ENCODE assay signal across 1 cellular context in the genomic region with DNA sequence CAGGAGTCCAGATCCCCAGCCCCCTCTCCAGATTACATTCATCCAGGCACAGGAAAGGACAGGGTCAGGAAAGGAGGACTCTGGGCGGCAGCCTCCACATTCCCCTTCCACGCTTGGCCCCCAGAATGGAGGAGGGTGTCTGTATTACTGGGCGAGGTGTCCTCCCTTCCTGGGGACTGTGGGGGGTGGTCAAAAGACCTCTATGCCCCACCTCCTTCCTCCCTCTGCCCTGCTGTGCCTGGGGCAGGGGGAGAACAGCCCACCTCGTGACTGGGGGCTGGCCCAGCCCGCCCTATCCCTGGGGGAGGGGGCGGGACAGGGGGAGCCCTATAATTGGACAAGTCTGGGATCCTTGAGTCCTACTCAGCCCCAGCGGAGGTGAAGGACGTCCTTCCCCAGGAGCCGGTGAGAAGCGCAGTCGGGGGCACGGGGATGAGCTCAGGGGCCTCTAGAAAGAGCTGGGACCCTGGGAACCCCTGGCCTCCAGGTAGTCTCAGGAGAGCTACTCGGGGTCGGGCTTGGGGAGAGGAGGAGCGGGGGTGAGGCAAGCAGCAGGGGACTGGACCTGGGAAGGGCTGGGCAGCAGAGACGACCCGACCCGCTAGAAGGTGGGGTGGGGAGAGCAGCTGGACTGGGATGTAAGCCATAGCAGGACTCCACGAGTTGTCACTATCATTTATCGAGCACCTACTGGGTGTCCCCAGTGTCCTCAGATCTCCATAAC.
TF ChIP-seq lines count a peak whose summit lies in the region.

A gene (plus strand): TSS at position 360 of the 724 bp plus-strand sequence. CDS start 829 bp downstream, outside the sequence.

TF ChIP-seq in HepG2, 621 proteins besides CTCF, POLR2A, EP300 and RAD21 (continued from another document and continues in another):
- TF ChIP-seq, protein P1, sequence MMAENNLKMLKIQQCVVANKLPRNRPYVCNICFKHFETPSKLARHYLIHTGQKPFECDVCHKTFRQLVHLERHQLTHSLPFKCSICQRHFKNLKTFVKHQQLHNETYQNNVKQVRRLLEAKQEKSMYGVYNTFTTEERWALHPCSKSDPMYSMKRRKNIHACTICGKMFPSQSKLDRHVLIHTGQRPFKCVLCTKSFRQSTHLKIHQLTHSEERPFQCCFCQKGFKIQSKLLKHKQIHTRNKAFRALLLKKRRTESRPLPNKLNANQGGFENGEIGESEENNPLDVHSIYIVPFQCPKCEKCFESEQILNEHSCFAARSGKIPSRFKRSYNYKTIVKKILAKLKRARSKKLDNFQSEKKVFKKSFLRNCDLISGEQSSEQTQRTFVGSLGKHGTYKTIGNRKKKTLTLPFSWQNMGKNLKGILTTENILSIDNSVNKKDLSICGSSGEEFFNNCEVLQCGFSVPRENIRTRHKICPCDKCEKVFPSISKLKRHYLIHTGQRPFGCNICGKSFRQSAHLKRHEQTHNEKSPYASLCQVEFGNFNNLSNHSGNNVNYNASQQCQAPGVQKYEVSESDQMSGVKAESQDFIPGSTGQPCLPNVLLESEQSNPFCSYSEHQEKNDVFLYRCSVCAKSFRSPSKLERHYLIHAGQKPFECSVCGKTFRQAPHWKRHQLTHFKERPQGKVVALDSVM (CRISPR knock-in tag; IDR thresholded peaks at IDR 0.05) = peak; percentile 76
- peak; percentile 39; the same call in 1 of the 2 replicates for TF ChIP-seq YEATS2 (CRISPR knock-in tag; IDR thresholded peaks at IDR 0.05; ENCODE audit: borderline replicate concordance)
- TF ChIP-seq, protein P2, sequence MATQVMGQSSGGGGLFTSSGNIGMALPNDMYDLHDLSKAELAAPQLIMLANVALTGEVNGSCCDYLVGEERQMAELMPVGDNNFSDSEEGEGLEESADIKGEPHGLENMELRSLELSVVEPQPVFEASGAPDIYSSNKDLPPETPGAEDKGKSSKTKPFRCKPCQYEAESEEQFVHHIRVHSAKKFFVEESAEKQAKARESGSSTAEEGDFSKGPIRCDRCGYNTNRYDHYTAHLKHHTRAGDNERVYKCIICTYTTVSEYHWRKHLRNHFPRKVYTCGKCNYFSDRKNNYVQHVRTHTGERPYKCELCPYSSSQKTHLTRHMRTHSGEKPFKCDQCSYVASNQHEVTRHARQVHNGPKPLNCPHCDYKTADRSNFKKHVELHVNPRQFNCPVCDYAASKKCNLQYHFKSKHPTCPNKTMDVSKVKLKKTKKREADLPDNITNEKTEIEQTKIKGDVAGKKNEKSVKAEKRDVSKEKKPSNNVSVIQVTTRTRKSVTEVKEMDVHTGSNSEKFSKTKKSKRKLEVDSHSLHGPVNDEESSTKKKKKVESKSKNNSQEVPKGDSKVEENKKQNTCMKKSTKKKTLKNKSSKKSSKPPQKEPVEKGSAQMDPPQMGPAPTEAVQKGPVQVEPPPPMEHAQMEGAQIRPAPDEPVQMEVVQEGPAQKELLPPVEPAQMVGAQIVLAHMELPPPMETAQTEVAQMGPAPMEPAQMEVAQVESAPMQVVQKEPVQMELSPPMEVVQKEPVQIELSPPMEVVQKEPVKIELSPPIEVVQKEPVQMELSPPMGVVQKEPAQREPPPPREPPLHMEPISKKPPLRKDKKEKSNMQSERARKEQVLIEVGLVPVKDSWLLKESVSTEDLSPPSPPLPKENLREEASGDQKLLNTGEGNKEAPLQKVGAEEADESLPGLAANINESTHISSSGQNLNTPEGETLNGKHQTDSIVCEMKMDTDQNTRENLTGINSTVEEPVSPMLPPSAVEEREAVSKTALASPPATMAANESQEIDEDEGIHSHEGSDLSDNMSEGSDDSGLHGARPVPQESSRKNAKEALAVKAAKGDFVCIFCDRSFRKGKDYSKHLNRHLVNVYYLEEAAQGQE (IDR thresholded peaks at IDR 0.05; ENCODE audit: borderline replicate concordance in 1 of 2, low read depth in 1 of 2, low read length in 2 of 2) = no peak
- TF ChIP-seq ISX (CRISPR knock-in tag; conservative IDR thresholded peaks at IDR 0.05) = no peak
- peak; percentile 69; the same call in 1 of the 2 replicates for TF ChIP-seq ZNF782 (CRISPR knock-in tag; IDR thresholded peaks at IDR 0.05; ENCODE audit: borderline replicate concordance)
- peak; percentile 82; the same call in 1 of the 2 replicates for TF ChIP-seq MEIS1 (CRISPR knock-in tag; IDR thresholded peaks at IDR 0.05; ENCODE audit: borderline replicate concordance)
- TF ChIP-seq TGIF2 (CRISPR knock-in tag; IDR thresholded peaks at IDR 0.05) = peak; percentile 26; the same call in 1 of the 2 replicates
- peak; percentile 13; the same call in 1 of the 2 replicates for TF ChIP-seq HOXA3 (CRISPR knock-in tag; IDR thresholded peaks at IDR 0.05)
- TF ChIP-seq ZSCAN29 (CRISPR knock-in tag; conservative IDR thresholded peaks at IDR 0.05) = 0 out of 2 replicates have a peak, but pooled peaks have one; percentile 54
- peak; percentile 75 for TF ChIP-seq RBM39 (IDR thresholded peaks at IDR 0.05; ENCODE audit: low read depth, low read length, poor library complexity, severe bottlenecking)
- TF ChIP-seq FOXP1 (IDR thresholded peaks at IDR 0.05) = no peak
- no peak for TF ChIP-seq FOXP1 (CRISPR knock-in tag; IDR thresholded peaks at IDR 0.05)
- TF ChIP-seq NCOA5 (CRISPR knock-in tag; IDR thresholded peaks at IDR 0.05) = no peak
- peak; percentile 17; the same call in 1 of the 2 replicates for TF ChIP-seq ERF (CRISPR knock-in tag; IDR thresholded peaks at IDR 0.05)
- TF ChIP-seq, protein P3, sequence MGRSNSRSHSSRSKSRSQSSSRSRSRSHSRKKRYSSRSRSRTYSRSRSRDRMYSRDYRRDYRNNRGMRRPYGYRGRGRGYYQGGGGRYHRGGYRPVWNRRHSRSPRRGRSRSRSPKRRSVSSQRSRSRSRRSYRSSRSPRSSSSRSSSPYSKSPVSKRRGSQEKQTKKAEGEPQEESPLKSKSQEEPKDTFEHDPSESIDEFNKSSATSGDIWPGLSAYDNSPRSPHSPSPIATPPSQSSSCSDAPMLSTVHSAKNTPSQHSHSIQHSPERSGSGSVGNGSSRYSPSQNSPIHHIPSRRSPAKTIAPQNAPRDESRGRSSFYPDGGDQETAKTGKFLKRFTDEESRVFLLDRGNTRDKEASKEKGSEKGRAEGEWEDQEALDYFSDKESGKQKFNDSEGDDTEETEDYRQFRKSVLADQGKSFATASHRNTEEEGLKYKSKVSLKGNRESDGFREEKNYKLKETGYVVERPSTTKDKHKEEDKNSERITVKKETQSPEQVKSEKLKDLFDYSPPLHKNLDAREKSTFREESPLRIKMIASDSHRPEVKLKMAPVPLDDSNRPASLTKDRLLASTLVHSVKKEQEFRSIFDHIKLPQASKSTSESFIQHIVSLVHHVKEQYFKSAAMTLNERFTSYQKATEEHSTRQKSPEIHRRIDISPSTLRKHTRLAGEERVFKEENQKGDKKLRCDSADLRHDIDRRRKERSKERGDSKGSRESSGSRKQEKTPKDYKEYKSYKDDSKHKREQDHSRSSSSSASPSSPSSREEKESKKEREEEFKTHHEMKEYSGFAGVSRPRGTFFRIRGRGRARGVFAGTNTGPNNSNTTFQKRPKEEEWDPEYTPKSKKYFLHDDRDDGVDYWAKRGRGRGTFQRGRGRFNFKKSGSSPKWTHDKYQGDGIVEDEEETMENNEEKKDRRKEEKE (IDR thresholded peaks at IDR 0.05) = no peak
- TF ChIP-seq ZNF430 (CRISPR knock-in tag; IDR thresholded peaks at IDR 0.05) = no peak
- peak; percentile 75; the same call in 1 of the 2 replicates for TF ChIP-seq ZNF570 (CRISPR knock-in tag; IDR thresholded peaks at IDR 0.05; ENCODE audit: borderline replicate concordance)
- TF ChIP-seq, protein P4, sequence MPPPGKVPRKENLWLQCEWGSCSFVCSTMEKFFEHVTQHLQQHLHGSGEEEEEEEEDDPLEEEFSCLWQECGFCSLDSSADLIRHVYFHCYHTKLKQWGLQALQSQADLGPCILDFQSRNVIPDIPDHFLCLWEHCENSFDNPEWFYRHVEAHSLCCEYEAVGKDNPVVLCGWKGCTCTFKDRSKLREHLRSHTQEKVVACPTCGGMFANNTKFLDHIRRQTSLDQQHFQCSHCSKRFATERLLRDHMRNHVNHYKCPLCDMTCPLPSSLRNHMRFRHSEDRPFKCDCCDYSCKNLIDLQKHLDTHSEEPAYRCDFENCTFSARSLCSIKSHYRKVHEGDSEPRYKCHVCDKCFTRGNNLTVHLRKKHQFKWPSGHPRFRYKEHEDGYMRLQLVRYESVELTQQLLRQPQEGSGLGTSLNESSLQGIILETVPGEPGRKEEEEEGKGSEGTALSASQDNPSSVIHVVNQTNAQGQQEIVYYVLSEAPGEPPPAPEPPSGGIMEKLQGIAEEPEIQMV (CRISPR knock-in tag; IDR thresholded peaks at IDR 0.05; ENCODE audit: low read depth) = peak; percentile 75; the same call in 1 of the 2 replicates
- TF ChIP-seq CBX1 (IDR thresholded peaks at IDR 0.05; ENCODE audit: low read depth) = peak; percentile 70
- no peak for TF ChIP-seq IKZF4 (CRISPR knock-in tag; IDR thresholded peaks at IDR 0.05; ENCODE audit: borderline replicate concordance, low read depth, not compliant biosample characterization)
- no peak for TF ChIP-seq ZNF549 (CRISPR knock-in tag; IDR thresholded peaks at IDR 0.05)
- TF ChIP-seq ZNF678 (CRISPR knock-in tag; IDR thresholded peaks at IDR 0.05) = peak; percentile 63; the same call in 1 of the 2 replicates
- TF ChIP-seq ZNF44 (CRISPR knock-in tag; IDR thresholded peaks at IDR 0.05) = 0 out of 2 replicates have a peak, but pooled peaks have one; percentile 56
- TF ChIP-seq, protein P5, sequence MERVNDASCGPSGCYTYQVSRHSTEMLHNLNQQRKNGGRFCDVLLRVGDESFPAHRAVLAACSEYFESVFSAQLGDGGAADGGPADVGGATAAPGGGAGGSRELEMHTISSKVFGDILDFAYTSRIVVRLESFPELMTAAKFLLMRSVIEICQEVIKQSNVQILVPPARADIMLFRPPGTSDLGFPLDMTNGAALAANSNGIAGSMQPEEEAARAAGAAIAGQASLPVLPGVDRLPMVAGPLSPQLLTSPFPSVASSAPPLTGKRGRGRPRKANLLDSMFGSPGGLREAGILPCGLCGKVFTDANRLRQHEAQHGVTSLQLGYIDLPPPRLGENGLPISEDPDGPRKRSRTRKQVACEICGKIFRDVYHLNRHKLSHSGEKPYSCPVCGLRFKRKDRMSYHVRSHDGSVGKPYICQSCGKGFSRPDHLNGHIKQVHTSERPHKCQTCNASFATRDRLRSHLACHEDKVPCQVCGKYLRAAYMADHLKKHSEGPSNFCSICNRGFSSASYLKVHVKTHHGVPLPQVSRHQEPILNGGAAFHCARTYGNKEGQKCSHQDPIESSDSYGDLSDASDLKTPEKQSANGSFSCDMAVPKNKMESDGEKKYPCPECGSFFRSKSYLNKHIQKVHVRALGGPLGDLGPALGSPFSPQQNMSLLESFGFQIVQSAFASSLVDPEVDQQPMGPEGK (CRISPR knock-in tag; IDR thresholded peaks at IDR 0.05) = peak; percentile 97
- TF ChIP-seq ZBTB3 (CRISPR knock-in tag; IDR thresholded peaks at IDR 0.05; ENCODE audit: borderline replicate concordance, low read depth) = no peak
- 0 out of 2 replicates have a peak, but pooled peaks have one; percentile 44 for TF ChIP-seq BORCS8-MEF2B (CRISPR knock-in tag; IDR thresholded peaks at IDR 0.05)
- TF ChIP-seq GFI1 (CRISPR knock-in tag; IDR thresholded peaks at IDR 0.05; ENCODE audit: borderline replicate concordance) = peak; percentile 45; the same call in 1 of the 2 replicates
- TF ChIP-seq TAF1 (CRISPR knock-in tag; IDR thresholded peaks at IDR 0.05) = peak; percentile 60
- TF ChIP-seq ZNF484 (CRISPR knock-in tag; IDR thresholded peaks at IDR 0.05; ENCODE audit: borderline replicate concordance, low read depth) = 0 out of 2 replicates have a peak, but pooled peaks have one; percentile 47
- TF ChIP-seq RFXANK (CRISPR knock-in tag; IDR thresholded peaks at IDR 0.05) = peak; percentile 42; the same call in 1 of the 2 replicates
- peak; percentile 86 for TF ChIP-seq AGO2 (optimal IDR thresholded peaks at IDR 0.05; ENCODE audit: low read depth, low read length)
- TF ChIP-seq, protein P6, sequence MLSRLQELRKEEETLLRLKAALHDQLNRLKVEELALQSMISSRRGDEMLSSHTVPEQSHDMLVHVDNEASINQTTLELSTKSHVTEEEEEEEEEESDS (CRISPR knock-in tag; IDR thresholded peaks at IDR 0.05; ENCODE audit: borderline replicate concordance) = 0 out of 2 replicates have a peak, but pooled peaks have one; percentile 38
- TF ChIP-seq, protein P7, sequence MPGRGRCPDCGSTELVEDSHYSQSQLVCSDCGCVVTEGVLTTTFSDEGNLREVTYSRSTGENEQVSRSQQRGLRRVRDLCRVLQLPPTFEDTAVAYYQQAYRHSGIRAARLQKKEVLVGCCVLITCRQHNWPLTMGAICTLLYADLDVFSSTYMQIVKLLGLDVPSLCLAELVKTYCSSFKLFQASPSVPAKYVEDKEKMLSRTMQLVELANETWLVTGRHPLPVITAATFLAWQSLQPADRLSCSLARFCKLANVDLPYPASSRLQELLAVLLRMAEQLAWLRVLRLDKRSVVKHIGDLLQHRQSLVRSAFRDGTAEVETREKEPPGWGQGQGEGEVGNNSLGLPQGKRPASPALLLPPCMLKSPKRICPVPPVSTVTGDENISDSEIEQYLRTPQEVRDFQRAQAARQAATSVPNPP (CRISPR knock-in tag; IDR thresholded peaks at IDR 0.05) = no peak
- no peak for TF ChIP-seq SOX6 (IDR thresholded peaks at IDR 0.05)
- TF ChIP-seq SOX6 (CRISPR knock-in tag; IDR thresholded peaks at IDR 0.05) = peak; percentile 35; the same call in 1 of the 2 replicates
- 0 out of 2 replicates have a peak, but pooled peaks have one; percentile 47 for TF ChIP-seq ZNF816 (CRISPR knock-in tag; IDR thresholded peaks at IDR 0.05; ENCODE audit: borderline replicate concordance)
- peak; percentile 62; the same call in 1 of the 2 replicates for TF ChIP-seq MIXL1 (CRISPR knock-in tag; IDR thresholded peaks at IDR 0.05)
- TF ChIP-seq, protein P8, sequence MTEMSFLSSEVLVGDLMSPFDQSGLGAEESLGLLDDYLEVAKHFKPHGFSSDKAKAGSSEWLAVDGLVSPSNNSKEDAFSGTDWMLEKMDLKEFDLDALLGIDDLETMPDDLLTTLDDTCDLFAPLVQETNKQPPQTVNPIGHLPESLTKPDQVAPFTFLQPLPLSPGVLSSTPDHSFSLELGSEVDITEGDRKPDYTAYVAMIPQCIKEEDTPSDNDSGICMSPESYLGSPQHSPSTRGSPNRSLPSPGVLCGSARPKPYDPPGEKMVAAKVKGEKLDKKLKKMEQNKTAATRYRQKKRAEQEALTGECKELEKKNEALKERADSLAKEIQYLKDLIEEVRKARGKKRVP (CRISPR knock-in tag; IDR thresholded peaks at IDR 0.05) = no peak; a peak in 1 of 4 replicates
- TF ChIP-seq ATF7-NPFF (CRISPR knock-in tag; IDR thresholded peaks at IDR 0.05; ENCODE audit: low read depth) = 0 out of 2 replicates have a peak, but pooled peaks have one; percentile 51
- TF ChIP-seq, protein P9, sequence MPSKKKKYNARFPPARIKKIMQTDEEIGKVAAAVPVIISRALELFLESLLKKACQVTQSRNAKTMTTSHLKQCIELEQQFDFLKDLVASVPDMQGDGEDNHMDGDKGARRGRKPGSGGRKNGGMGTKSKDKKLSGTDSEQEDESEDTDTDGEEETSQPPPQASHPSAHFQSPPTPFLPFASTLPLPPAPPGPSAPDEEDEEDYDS (CRISPR knock-in tag; IDR thresholded peaks at IDR 0.05) = peak; percentile 98
- 0 out of 2 replicates have a peak, but pooled peaks have one; percentile 44 for TF ChIP-seq TARDBP (CRISPR knock-in tag; IDR thresholded peaks at IDR 0.05)
- TF ChIP-seq, protein P10, sequence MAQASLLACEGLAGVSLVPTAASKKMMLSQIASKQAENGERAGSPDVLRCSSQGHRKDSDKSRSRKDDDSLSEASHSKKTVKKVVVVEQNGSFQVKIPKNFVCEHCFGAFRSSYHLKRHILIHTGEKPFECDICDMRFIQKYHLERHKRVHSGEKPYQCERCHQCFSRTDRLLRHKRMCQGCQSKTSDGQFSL (CRISPR knock-in tag; IDR thresholded peaks at IDR 0.05) = 0 out of 2 replicates have a peak, but pooled peaks have one; percentile 15
- TF ChIP-seq RCOR2 (CRISPR knock-in tag; IDR thresholded peaks at IDR 0.05) = no peak
- peak; percentile 52; the same call in 1 of the 2 replicates for TF ChIP-seq RARA (CRISPR knock-in tag; IDR thresholded peaks at IDR 0.05)
